Comparison of ENCODE assay signal across 1 cellular context in genomic region chr19:41956621-41957020, GRCh38.
TF ChIP-seq lines count a peak whose summit lies in the region.

No MANE protein-coding gene starts in this region.

TF ChIP-seq in IMR-90, 13 proteins besides CTCF, POLR2A, EP300 and RAD21:
- TF ChIP-seq CEBPB (IDR thresholded peaks at IDR 0.05; ENCODE audit: low read depth, low read length) (no peak), USF2 (IDR thresholded peaks at IDR 0.05; ENCODE audit: low read depth, low read length) (no peak), MAZ (IDR thresholded peaks at IDR 0.05; ENCODE audit: borderline replicate concordance, low read depth, low read length) (no peak), MAFK (IDR thresholded peaks at IDR 0.05; ENCODE audit: low read depth, low read length) (no peak)
TF ChIP-seq in IMR-90: peak in this region for 0.
